24 cellular contexts compared by ENCODE assay signal in the genomic region with DNA sequence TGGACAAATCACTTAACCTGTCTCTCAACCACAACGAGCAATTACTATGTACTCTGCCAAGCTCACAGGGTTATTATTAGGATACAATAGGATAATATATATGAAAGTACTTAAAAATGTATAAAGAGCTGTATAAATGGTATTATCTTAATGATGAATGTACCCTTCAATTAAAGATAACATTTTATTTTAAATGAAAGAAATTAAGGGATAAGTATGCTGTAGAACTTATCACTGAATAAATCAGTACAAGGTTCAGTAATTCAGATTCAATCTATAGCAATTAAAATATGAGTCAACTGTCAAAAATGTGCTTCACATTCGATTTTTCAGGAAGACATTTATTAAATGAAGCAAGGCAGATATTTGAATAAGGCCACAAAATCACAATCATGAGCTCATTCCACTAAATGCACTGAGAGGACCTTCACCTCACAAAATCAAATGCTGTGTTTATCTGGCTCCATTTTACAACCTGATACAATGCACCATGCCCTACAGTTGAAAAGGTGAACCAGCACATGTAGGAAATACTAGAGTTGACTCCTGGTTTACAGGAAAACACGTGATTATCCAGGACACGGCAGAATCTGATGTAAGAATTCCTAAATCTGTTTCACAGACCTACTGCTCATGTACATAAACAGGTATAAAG. TPM values are rescaled to one million over a fixed set of nuclear protein-coding genes. Genes with fewer than 3 reads are reported as not detected.
DNase-seq lines count a peak whose midpoint lies in the region; ATAC-seq and TF ChIP-seq lines count a peak whose summit lies in the region.
"Had no signal": no experiment of that assay in that cellular context is flagged by ENCODE, and none has a peak within 500 bp of the region (broad histone marks: within the 10 kb centered on the region; RNA-seq: fewer than 3 reads in every experiment).

No MANE protein-coding gene starts in this region.

- H4K20me1 ChIP-seq in PC-9 (ENCODE audit: insufficient read depth), result no peaks in the 10 kb centered on the region
- peaks cover 3% of the 10 kb centered on the region for H4K20me1 ChIP-seq in hepatocyte (ENCODE audit: insufficient read depth, poor library complexity, severe bottlenecking)

- no peak for TF ChIP-seq CTCF in BE2C (IDR thresholded peaks at IDR 0.05; ENCODE audit: low read depth, low read length)
- no peak for TF ChIP-seq CTCF in PC-9 (conservative IDR thresholded peaks at IDR 0.05)
- TF ChIP-seq CTCF in hepatocyte (IDR thresholded peaks at IDR 0.05; ENCODE audit: poor library complexity), result no peak

- POLR2A ChIA-PET in PC-9 (lab: Charles Lee; ENCODE audit: unreplicated experiment), result interaction anchor here (0.6 kb wide), 1 partner anchor 319 kb away, joined by 3 read pairs; no protein-coding TSS in a partner anchor

- no peak overlapping the region for H2AFZ ChIP-seq in PC-9
- H2AFZ ChIP-seq in hepatocyte, result no peak overlapping the region

- 35% methylated on average over 4 of the region's 4 CpGs for WGBS in hepatocyte (ENCODE audit: low lambda C conversion rate, missing lambda C conversion rate)
- WGBS in right cardiac atrium, result 36% methylated on average over 4 of the region's 4 CpGs

- H3F3A ChIP-seq in PC-9 (ENCODE audit: insufficient read depth, low read depth), result 0 out of 2 replicates have a peak, but pooled peaks cover 5% of the 10 kb centered on the region

- H3K4me1 ChIP-seq in BE2C (0 out of 2 replicates have a peak, but pooled peaks cover 5% of the 10 kb centered on the region), PC-9 (replicated peaks; ENCODE audit: insufficient read depth) (peaks cover 16% of the 10 kb centered on the region), hepatocyte (ENCODE audit: insufficient read depth) (peaks cover 8% of the 10 kb centered on the region), right cardiac atrium (ENCODE audit: control insufficient read depth, insufficient read depth, low read length) (no peaks in the 10 kb centered on the region)
- H3K4me1 ChIP-seq: colonic mucosa had no signal

- H3K9me3 ChIP-seq in BE2C (no peaks in the 10 kb centered on the region), PC-9 (ENCODE audit: insufficient read depth, low read depth) (no peaks in the 10 kb centered on the region), hepatocyte (ENCODE audit: low read depth) (no peaks in the 10 kb centered on the region), right cardiac atrium (ENCODE audit: control insufficient read depth, low read length) (no peaks in the 10 kb centered on the region)
- H3K9me3 ChIP-seq: colonic mucosa, heart right ventricle had no signal

- DNase-seq in BE2C (no peak), HT-29 (ENCODE audit: low spot score) (peak; percentile 3), PC-9 (peak in 1 of 2 experiments; percentile 65), hepatocyte (ENCODE audit: low spot score) (peak; percentile 38), NCI-H146 (lab: John Stamatoyannopoulos, UW) (no peak), right cardiac atrium (no peak)
- DNase-seq in stimulated activated CD4-positive, alpha-beta T cell treated with anti-CD3 and anti-CD28 coated beads, Interleukin-1b, Interleukin-23, amount 100 ng/mL, for 48 hours, result no peak
- DNase-seq: activated CD4-positive, alpha-beta T cell treated with anti-CD3 and anti-CD28 coated beads, Interleukin-2, amount 50 U/mL, for 1 hour; activated naive CD8-positive, alpha-beta T cell treated with anti-CD3 and anti-CD28 coated beads, Interleukin-2, amount 10 ng/mL, durations not matched to agents 7 days and 5 days; colonic mucosa; heart right ventricle; immature natural killer cell; KG1; MV-4-11; NCI-H2081 treated with DMSO at 0.1 percent for 48 hours; T-helper 2 cell had no signal

- H3K9me2 ChIP-seq in PC-9 (ENCODE audit: insufficient read depth) (no peaks in the 10 kb centered on the region; the same call in 1 of the 2 replicates), hepatocyte (replicated peaks; ENCODE audit: insufficient read depth) (no peaks in the 10 kb centered on the region)

- H3K36me3 ChIP-seq in BE2C, result no peaks in the 10 kb centered on the region
- H3K36me3 ChIP-seq in PC-9 (ENCODE audit: low read depth), result no peaks in the 10 kb centered on the region
- no peaks in the 10 kb centered on the region for H3K36me3 ChIP-seq in hepatocyte (replicated peaks; ENCODE audit: insufficient read depth, low read depth)
- H3K36me3 ChIP-seq: colonic mucosa, heart right ventricle had no signal

- H3K4me2 ChIP-seq in PC-9 (peak overlapping the region; percentile 14), hepatocyte (peak overlapping the region; percentile 74)

- BruUV-seq in PC-9 (replicated peaks; lab: Mats Ljungman, UMichigan), result no TSS peak

- H3K79me2 ChIP-seq in PC-9 (ENCODE audit: low read depth) (no peaks in the 10 kb centered on the region), hepatocyte (peaks cover 83% of the 10 kb centered on the region)

- CTCF ChIA-PET in PC-9 (lab: Charles Lee), result no interaction called here

- H3K4me3 ChIP-seq in BE2C (ENCODE audit: low read depth, low read length) (peak overlapping the region; percentile 23; the same call in 1 of the 2 replicates), PC-9 (no peak overlapping the region), hepatocyte (no peak overlapping the region), right cardiac atrium (ENCODE audit: low read length) (no peak overlapping the region)
- H3K4me3 ChIP-seq: colonic mucosa, heart right ventricle, lung had no signal

- intact Hi-C loops in PC-9 (cut with micrococcal nuclease; ENCODE audit: unreplicated experiment), result no loop called here
- intact Hi-C loops in right cardiac atrium (cut with DNase I), result no loop called here

- H3K27me3 ChIP-seq in BE2C, result no peaks in the 10 kb centered on the region
- H3K27me3 ChIP-seq in PC-9 (ENCODE audit: insufficient read depth, low read depth), result no peaks in the 10 kb centered on the region
- no peaks in the 10 kb centered on the region for H3K27me3 ChIP-seq in hepatocyte
- no peaks in the 10 kb centered on the region for H3K27me3 ChIP-seq in right cardiac atrium (ENCODE audit: control insufficient read depth, insufficient read depth)

- 0 out of 2 replicates have a peak overlapping the region, but pooled peaks have one; percentile 3 for H3K27ac ChIP-seq in PC-9
- H3K27ac ChIP-seq in hepatocyte, result no peak overlapping the region
- H3K27ac ChIP-seq in right cardiac atrium (ENCODE audit: low read length), result no peak overlapping the region
- H3K27ac ChIP-seq: colonic mucosa had no signal

- ATAC-seq in HG03280 (IDR thresholded peaks at IDR 0.05; ENCODE audit: unreplicated experiment) (no peak), right cardiac atrium (no peak)
- ATAC-seq: activated T-helper 17 cell treated with anti-CD3 and anti-CD28 coated beads, Interleukin-2, amount 50 U/mL, for 72 hours; sciatic nerve; stimulated activated memory B cell treated with anti-CD40 and anti-IgM and Interleukin-4, amounts not matched to agents 10 μg/mL and 1 μg/mL and 100 μg/mL, for 72 hours had no signal

RNA-seq across cellular contexts. Expression of a gene that starts 4.4 kb away (rescaled TPM):
- polyA plus RNA-seq in BE2C (2012; ENCODE audit: insufficient read depth, insufficient read length, low read depth), result 8.8 TPM
- total RNA-seq in HT-29 (2014; rRNA removed; shearing (Covaris generic)), result not detected in 2 replicates
- total RNA-seq in PC-9 (2021) (not detected in 2 replicates), hepatocyte (22.5 and 26.2 TPM in 2 replicates), right cardiac atrium (1 to 10 TPM; 5.7 to 8.5 (median 7.6) TPM)
- polyA plus RNA-seq in hepatocyte (3.2 and 5.7 TPM in 2 replicates), right cardiac atrium (3.6 TPM)
- total RNA-seq: activated naive CD8-positive, alpha-beta T cell treated with anti-CD3 and anti-CD28 coated beads, Interleukin-2, amount 10 ng/mL, durations not matched to agents 7 days and 5 days; activated T-helper 17 cell treated with anti-CD3 and anti-CD28 coated beads, Interleukin-2, amount 50 U/mL, for 72 hours had no signal
- polyA plus RNA-seq: immature natural killer cell had no signal

RNA-seq across cellular contexts. Expression of a gene that starts 40.3 kb away (rescaled TPM):
- polyA plus RNA-seq in BE2C (2012; ENCODE audit: insufficient read depth, insufficient read length, low read depth), result not detected
- not detected in 2 replicates for total RNA-seq in HT-29 (2014; rRNA removed; shearing (Covaris generic))
- total RNA-seq in PC-9 (2021) (not detected in 2 replicates), hepatocyte (not detected in 2 replicates), right cardiac atrium (not detected)
- polyA plus RNA-seq in hepatocyte (not detected in 2 replicates), right cardiac atrium (not detected)
- total RNA-seq: A673; activated naive CD8-positive, alpha-beta T cell treated with anti-CD3 and anti-CD28 coated beads, Interleukin-2, amount 10 ng/mL, durations not matched to agents 7 days and 5 days; activated T-helper 17 cell treated with anti-CD3 and anti-CD28 coated beads, Interleukin-2, amount 50 U/mL, for 72 hours; colonic mucosa; heart right ventricle; lung; osteocyte; sciatic nerve had no signal
- polyA plus RNA-seq: heart right ventricle, immature natural killer cell, lung, thymus had no signal

Comparison
In these comparisons a context has a peak if more than half of its experiments do, and no peak if none do; other contexts are left out.
1. DNase-seq: peak in HT-29 (single experiment) and hepatocyte (single experiment); none in BE2C (single experiment), NCI-H146 (single experiment), stimulated activated CD4-positive, alpha-beta T cell treated with anti-CD3 and anti-CD28 coated beads, Interleukin-1b, Interleukin-23, amount 100 ng/mL, for 48 hours (single experiment) and right cardiac atrium (0 of 3).